Comparison of ENCODE assay signal across 9 cellular contexts in genomic region chr13:33728271-33729037, GRCh38.
DNase-seq lines count a peak whose midpoint lies in the region; ATAC-seq, FAIRE-seq and TF ChIP-seq lines count a peak whose summit lies in the region.
"Had no signal": no experiment of that assay in that cellular context is flagged by ENCODE, and none has a peak within 500 bp of the region (broad histone marks: within the 10 kb centered on the region; RNA-seq: fewer than 3 reads in every experiment).

No MANE protein-coding gene starts in this region.

- no peak overlapping the region for H3K4ac ChIP-seq in trophoblast cell (ENCODE audit: low read depth, low read length)

- no peak overlapping the region for H4K8ac ChIP-seq in trophoblast cell (ENCODE audit: low read depth, low read length)

- H3K27ac ChIP-seq in CD8-positive, alpha-beta T cell (ENCODE audit: low read depth, low read length), result no peak overlapping the region
- no peak overlapping the region for H3K27ac ChIP-seq in trophoblast cell (ENCODE audit: low read depth, low read length)

- no peaks in the 10 kb centered on the region for H3K79me1 ChIP-seq in trophoblast cell (ENCODE audit: low read length)

- DNase-seq in GM18507 (ENCODE audit: extremely low spot score, insufficient read length, low read depth), result peak; percentile 42
- peak; percentile 26 for DNase-seq in HCEC 1CT
- DNase-seq in MV-4-11 (lab: John Stamatoyannopoulos, UW), result peak; percentile 96
- peak; percentile 21 for DNase-seq in globus pallidus (ENCODE audit: low spot score)
- DNase-seq in CD8-positive, alpha-beta T cell, result no peak
- no peak for DNase-seq in trophoblast cell
- no peak for DNase-seq in SW 1271 (lab: John Stamatoyannopoulos, UW)
- no peak for DNase-seq in HAP-1 (ENCODE audit: low spot score in 2 of 2)

- no peak overlapping the region for H4K91ac ChIP-seq in trophoblast cell (ENCODE audit: low read depth, low read length)

- H3K14ac ChIP-seq in trophoblast cell (ENCODE audit: low read length), result no peak overlapping the region

- H3K9ac ChIP-seq in trophoblast cell (ENCODE audit: low read length), result no peak overlapping the region

- no peaks in the 10 kb centered on the region for H3K4me1 ChIP-seq in CD8-positive, alpha-beta T cell (ENCODE audit: insufficient read depth, low read length)
- no peaks in the 10 kb centered on the region for H3K4me1 ChIP-seq in trophoblast cell (ENCODE audit: control insufficient read depth in 1 of 2, insufficient read depth in 2 of 2, low read length in 2 of 2)
- H3K4me1 ChIP-seq in HAP-1, result peaks cover 2% of the 10 kb centered on the region; the same call in 1 of the 2 replicates

- ATAC-seq in CD8-positive, alpha-beta T cell, result no peak
- ATAC-seq: K562 had no signal

- H3K27me3 Mint-ChIP-seq in CD8-positive, alpha-beta T cell (ENCODE audit: low read depth), result no peaks in the 10 kb centered on the region

- CTCF ChIA-PET in CD8-positive, alpha-beta T cell (lab: Charles Lee), result interaction anchor here (1.3 kb wide), 1 partner anchor 500 kb away, joined by 4 read pairs; no protein-coding TSS in a partner anchor

- H3K4me1 Mint-ChIP-seq in CD8-positive, alpha-beta T cell (ENCODE audit: low read depth), result peaks cover 4% of the 10 kb centered on the region

- FAIRE-seq in GM18507 (lab: Jason Lieb, UNC), result peak; percentile 98
- FAIRE-seq: K562 had no signal

- no peak overlapping the region for H2AFZ ChIP-seq in trophoblast cell (ENCODE audit: insufficient read depth, low read length, poor library complexity)

- TF ChIP-seq CTCF in CD8-positive, alpha-beta T cell (IDR thresholded peaks at IDR 0.05), result no peak

- no peak overlapping the region for H2AK5ac ChIP-seq in trophoblast cell (ENCODE audit: low read length)

- H3K27me3 ChIP-seq in CD8-positive, alpha-beta T cell (ENCODE audit: insufficient read depth, low read length), result no peaks in the 10 kb centered on the region
- H3K27me3 ChIP-seq in trophoblast cell (ENCODE audit: insufficient read depth, low read length) (no peaks in the 10 kb centered on the region), HAP-1 (ENCODE audit: low read depth) (no peaks in the 10 kb centered on the region)

- POLR2A ChIA-PET in CD8-positive, alpha-beta T cell (lab: Charles Lee), result no interaction called here

- no peaks in the 10 kb centered on the region for H3K79me2 ChIP-seq in trophoblast cell (ENCODE audit: control insufficient read depth, insufficient read depth, low read length, poor library complexity)

- no peaks in the 10 kb centered on the region for H3K9me3 Mint-ChIP-seq in CD8-positive, alpha-beta T cell

- intact Hi-C loops in CD8-positive, alpha-beta T cell (cut with DNase I, micrococcal nuclease), result loop anchor here in 1 of 2 experiments (5.0 kb wide), 1 partner anchor 1816 kb away; no protein-coding TSS in a partner anchor

- H3K4me3 Mint-ChIP-seq in CD8-positive, alpha-beta T cell, result no peak overlapping the region

- H3K4me2 ChIP-seq in trophoblast cell (ENCODE audit: low read length), result no peak overlapping the region

- no peak overlapping the region for H2BK120ac ChIP-seq in trophoblast cell (ENCODE audit: insufficient read depth, low read length, poor library complexity)

- no peak overlapping the region for H3K23ac ChIP-seq in trophoblast cell (ENCODE audit: low read length)

- no peak overlapping the region for H3K18ac ChIP-seq in trophoblast cell (ENCODE audit: low read length)

- H3K27ac Mint-ChIP-seq in CD8-positive, alpha-beta T cell, result no peak overlapping the region

- no peak overlapping the region for H2BK12ac ChIP-seq in trophoblast cell (ENCODE audit: low read length)

- H3K36me3 ChIP-seq in CD8-positive, alpha-beta T cell (ENCODE audit: insufficient read depth, low read length), result no peaks in the 10 kb centered on the region
- H3K36me3 ChIP-seq in trophoblast cell (ENCODE audit: control insufficient read depth in 1 of 2, insufficient read depth in 2 of 2, low read length in 2 of 2), result no peaks in the 10 kb centered on the region
- no peaks in the 10 kb centered on the region for H3K36me3 ChIP-seq in HAP-1 (replicated peaks)

- in situ Hi-C loops in HAP-1 (cut with MboI; ENCODE audit: low sequenced_read_pairs), result no loop called here

- no peak overlapping the region for H2BK5ac ChIP-seq in trophoblast cell (ENCODE audit: low read depth, low read length, poor library complexity)

- WGBS in trophoblast cell (ENCODE audit: extremely low coverage, insufficient coverage, insufficient read length), result no CpG with 5 or more reads among the region's 7 CpGs

- no peaks in the 10 kb centered on the region for H3K36me3 Mint-ChIP-seq in CD8-positive, alpha-beta T cell

- no peaks in the 10 kb centered on the region for H3K9me3 ChIP-seq in CD8-positive, alpha-beta T cell (ENCODE audit: low read length)
- H3K9me3 ChIP-seq in trophoblast cell (ENCODE audit: insufficient read depth, low read depth, low read length) (no peaks in the 10 kb centered on the region), HAP-1 (no peaks in the 10 kb centered on the region)

- no peak overlapping the region for H4K12ac ChIP-seq in trophoblast cell (ENCODE audit: low read depth, low read length)

- H3K4me3 ChIP-seq in CD8-positive, alpha-beta T cell (ENCODE audit: low read depth, low read length), result no peak overlapping the region
- H3K4me3 ChIP-seq in trophoblast cell (ENCODE audit: low read depth, low read length) (no peak overlapping the region), HAP-1 (no peak overlapping the region)
- H3K4me3 ChIP-seq: K562 had no signal

Comparison
In these comparisons a context has a peak if more than half of its experiments do, and no peak if none do; other contexts are left out.
1. DNase-seq: peak in GM18507 (single experiment), HCEC 1CT (single experiment), MV-4-11 (single experiment) and globus pallidus (single experiment); none in CD8-positive, alpha-beta T cell (0 of 7), trophoblast cell (0 of 2), SW 1271 (0 of 2) and HAP-1 (0 of 2).